Comparison of ENCODE assay signal across 1 cellular context in genomic region chr1:25895365-25895990, GRCh38.
A peak's percentile ranks its signal among the peaks of the same experiment; 100 is the strongest.
TF ChIP-seq lines count a peak whose summit lies in the region.

No MANE protein-coding gene starts in this region.

TF ChIP-seq in HepG2, 621 proteins besides CTCF, POLR2A, EP300 and RAD21 (continued from another document and continues in another):
- no peak for TF ChIP-seq ZNF142 (CRISPR knock-in tag; IDR thresholded peaks at IDR 0.05)
- TF ChIP-seq MIER3 (CRISPR knock-in tag; IDR thresholded peaks at IDR 0.05; ENCODE audit: borderline replicate concordance): no peak
- no peak for TF ChIP-seq CEBPB (IDR thresholded peaks at IDR 0.05; ENCODE audit: borderline replicate concordance, low read depth, low read length)
- 0 out of 2 replicates have a peak, but pooled peaks have one; percentile 44 for TF ChIP-seq RFXAP (CRISPR knock-in tag; IDR thresholded peaks at IDR 0.05; ENCODE audit: borderline replicate concordance)
- peak; percentile 72; the same call in 1 of the 2 replicates for TF ChIP-seq SALL1 (CRISPR knock-in tag; IDR thresholded peaks at IDR 0.05)
- TF ChIP-seq TFE3 (CRISPR knock-in tag; IDR thresholded peaks at IDR 0.05): no peak
- TF ChIP-seq TAF15 (IDR thresholded peaks at IDR 0.05; ENCODE audit: low read depth, low read length, poor library complexity, severe bottlenecking): no peak
- no peak for TF ChIP-seq FOXK1 (CRISPR knock-in tag; IDR thresholded peaks at IDR 0.05; ENCODE audit: borderline replicate concordance, low read depth)
- TF ChIP-seq FUBP1 (CRISPR knock-in tag; IDR thresholded peaks at IDR 0.05; ENCODE audit: borderline replicate concordance): no peak
- 0 out of 2 replicates have a peak, but pooled peaks have one; percentile 51 for TF ChIP-seq TOPORS (CRISPR knock-in tag; IDR thresholded peaks at IDR 0.05)
- TF ChIP-seq ZNF10 (CRISPR knock-in tag; IDR thresholded peaks at IDR 0.05; ENCODE audit: borderline replicate concordance, low read depth): no peak
- TF ChIP-seq MXD4 (CRISPR knock-in tag; IDR thresholded peaks at IDR 0.05): no peak
- TF ChIP-seq TEAD3 (CRISPR knock-in tag; optimal IDR thresholded peaks at IDR 0.05; ENCODE audit: borderline replicate concordance): peak; percentile 29
- no peak for TF ChIP-seq ZNF292 (CRISPR knock-in tag; IDR thresholded peaks at IDR 0.05; ENCODE audit: borderline replicate concordance, low read depth)
- no peak for TF ChIP-seq ZNF691 (CRISPR knock-in tag; IDR thresholded peaks at IDR 0.05; ENCODE audit: borderline replicate concordance, low read depth)
- no peak for TF ChIP-seq NR3C1 (CRISPR knock-in tag; IDR thresholded peaks at IDR 0.05)
- no peak for TF ChIP-seq SMAD3 (CRISPR knock-in tag; IDR thresholded peaks at IDR 0.05)
- TF ChIP-seq SKIL (CRISPR knock-in tag; IDR thresholded peaks at IDR 0.05; ENCODE audit: borderline replicate concordance): no peak
- TF ChIP-seq EHMT2 (IDR thresholded peaks at IDR 0.05; ENCODE audit: borderline replicate concordance, low read depth, low read length): no peak
- no peak for TF ChIP-seq TGIF2 (CRISPR knock-in tag; IDR thresholded peaks at IDR 0.05)
- no peak for TF ChIP-seq ZBTB14 (CRISPR knock-in tag; IDR thresholded peaks at IDR 0.05)
- no peak for TF ChIP-seq KLF13 (CRISPR knock-in tag; IDR thresholded peaks at IDR 0.05)
- no peak for TF ChIP-seq EED (CRISPR knock-in tag; IDR thresholded peaks at IDR 0.05)
- 0 out of 2 replicates have a peak, but pooled peaks have one; percentile 46 for TF ChIP-seq KAT8 (CRISPR knock-in tag; IDR thresholded peaks at IDR 0.05)
- no peak for TF ChIP-seq ZNF280B (CRISPR knock-in tag; IDR thresholded peaks at IDR 0.05; ENCODE audit: borderline replicate concordance)
- TF ChIP-seq NRL (CRISPR knock-in tag; IDR thresholded peaks at IDR 0.05; ENCODE audit: borderline replicate concordance): 0 out of 2 replicates have a peak, but pooled peaks have one; percentile 29
- no peak for TF ChIP-seq ZSCAN30 (CRISPR knock-in tag; IDR thresholded peaks at IDR 0.05)
- TF ChIP-seq TRIM22 (IDR thresholded peaks at IDR 0.05): no peak
- TF ChIP-seq ZBTB38 (CRISPR knock-in tag; IDR thresholded peaks at IDR 0.05): peak; percentile 23; the same call in 1 of the 2 replicates
- TF ChIP-seq CBX5 (CRISPR knock-in tag; IDR thresholded peaks at IDR 0.05; ENCODE audit: borderline replicate concordance): no peak
- TF ChIP-seq ZNF644 (CRISPR knock-in tag; IDR thresholded peaks at IDR 0.05; ENCODE audit: low read depth): no peak
- no peak for TF ChIP-seq SCMH1 (CRISPR knock-in tag; IDR thresholded peaks at IDR 0.05; ENCODE audit: borderline replicate concordance)
- no peak for TF ChIP-seq ZSCAN9 (CRISPR knock-in tag; IDR thresholded peaks at IDR 0.05; ENCODE audit: borderline replicate concordance)
- TF ChIP-seq THRA (CRISPR knock-in tag; IDR thresholded peaks at IDR 0.05; ENCODE audit: borderline replicate concordance): peak; percentile 56
- TF ChIP-seq NFE2L2 (IDR thresholded peaks at IDR 0.05; ENCODE audit: low read length): no peak
- no peak for TF ChIP-seq CCAR2 (optimal IDR thresholded peaks at IDR 0.05; ENCODE audit: low read depth, low read length)
- no peak for TF ChIP-seq ZNF547 (CRISPR knock-in tag; IDR thresholded peaks at IDR 0.05)
- TF ChIP-seq ZNF580 (CRISPR knock-in tag; IDR thresholded peaks at IDR 0.05; ENCODE audit: borderline replicate concordance, low read depth): no peak
- no peak for TF ChIP-seq MAFK (conservative IDR thresholded peaks at IDR 0.05 in 1 of 2, IDR thresholded peaks at IDR 0.05 in 1 of 2; ENCODE audit: low read length in 2 of 2)
- TF ChIP-seq ZNF143 (CRISPR knock-in tag; IDR thresholded peaks at IDR 0.05): peak; percentile 76; the same call in 1 of the 2 replicates
- no peak for TF ChIP-seq DPF2 (CRISPR knock-in tag; IDR thresholded peaks at IDR 0.05; ENCODE audit: borderline replicate concordance, low read depth)
